ENCODE assay signal across 13 cellular contexts in the genomic region with DNA sequence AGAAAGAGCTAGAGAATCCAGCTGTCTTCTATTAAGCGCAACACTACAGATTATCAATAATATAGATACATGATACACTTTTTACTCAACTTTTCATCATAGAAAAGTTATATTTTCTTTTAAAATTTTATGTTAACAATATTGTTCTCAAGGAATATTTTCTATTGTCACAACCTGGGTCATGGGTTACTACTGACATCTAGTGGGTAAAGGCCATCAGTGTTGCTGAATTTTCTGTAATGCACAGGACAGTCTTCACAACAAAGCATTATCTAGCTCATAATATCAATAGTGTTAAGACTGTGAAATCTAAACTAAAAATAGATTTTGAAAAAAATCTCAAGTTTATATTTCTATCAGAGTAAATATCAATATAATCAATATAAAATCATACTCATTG.
DNase-seq lines count a peak whose midpoint lies in the region; ATAC-seq and TF ChIP-seq lines count a peak whose summit lies in the region.
"Had no signal": no experiment of that assay in that cellular context is flagged by ENCODE, and none has a peak within 500 bp of the region (broad histone marks: within the 10 kb centered on the region; RNA-seq: fewer than 3 reads in every experiment).

No MANE protein-coding gene starts in this region.

- H3K9me3 Mint-ChIP-seq in activated naive CD4-positive, alpha-beta T cell treated with anti-CD3 and anti-CD28 coated beads, Interleukin-2, amount 10 ng/mL, durations not matched to agents 7 days and 5 days, result peaks cover 3% of the 10 kb centered on the region
- peaks cover 6% of the 10 kb centered on the region for H3K9me3 Mint-ChIP-seq in glutamatergic neuron (ENCODE audit: unreplicated experiment)
- H3K9me3 Mint-ChIP-seq: activated T-cell treated with anti-CD3 and anti-CD28 coated beads, Interleukin-2, amount 50 U/mL, for 24 hours had no signal

- no peaks in the 10 kb centered on the region for H3K27me3 Mint-ChIP-seq in activated naive CD4-positive, alpha-beta T cell treated with anti-CD3 and anti-CD28 coated beads, Interleukin-2, amount 10 ng/mL, durations not matched to agents 7 days and 5 days
- H3K27me3 Mint-ChIP-seq in glutamatergic neuron (ENCODE audit: unreplicated experiment), result no peaks in the 10 kb centered on the region

- H3K4me3 ChIP-seq in heart left ventricle (no peak overlapping the region), right atrium auricular region (no peak overlapping the region), OCI-LY7 (ENCODE audit: low read depth, low read length, poor library complexity, severe bottlenecking) (no peak overlapping the region), fibroblast of mammary gland (ENCODE audit: control insufficient read depth, low read depth, low read length) (no peak overlapping the region)
- H3K4me3 ChIP-seq: SJSA1 had no signal

- H3K9me3 ChIP-seq in heart left ventricle (no peaks in the 10 kb centered on the region), right atrium auricular region (no peaks in the 10 kb centered on the region), OCI-LY7 (ENCODE audit: low read length) (no peaks in the 10 kb centered on the region)
- H3K9me3 ChIP-seq: SJSA1 had no signal

- no peaks in the 10 kb centered on the region for H4K20me1 ChIP-seq in OCI-LY7 (ENCODE audit: insufficient read depth, low read length)

- no peak overlapping the region for H2AFZ ChIP-seq in OCI-LY7 (ENCODE audit: low read length)

- H3K4me1 Mint-ChIP-seq in activated naive CD4-positive, alpha-beta T cell treated with anti-CD3 and anti-CD28 coated beads, Interleukin-2, amount 10 ng/mL, durations not matched to agents 7 days and 5 days, result no peaks in the 10 kb centered on the region
- H3K4me1 Mint-ChIP-seq in glutamatergic neuron (ENCODE audit: low read depth, unreplicated experiment), result no peaks in the 10 kb centered on the region

- ATAC-seq in heart left ventricle (no peak), GM21786 (IDR thresholded peaks at IDR 0.05; ENCODE audit: unreplicated experiment) (no peak)

- H3K27ac ChIP-seq in heart left ventricle (no peak overlapping the region), right atrium auricular region (no peak overlapping the region), OCI-LY7 (ENCODE audit: low read depth, low read length, poor library complexity, severe bottlenecking) (no peak overlapping the region)
- H3K27ac ChIP-seq: SJSA1 had no signal

- H3K79me2 ChIP-seq in OCI-LY7 (ENCODE audit: insufficient read depth, low read depth, low read length), result no peaks in the 10 kb centered on the region

- H3K27me3 ChIP-seq in heart left ventricle (no peaks in the 10 kb centered on the region), right atrium auricular region (no peaks in the 10 kb centered on the region)
- H3K27me3 ChIP-seq: SJSA1 had no signal

- no peak overlapping the region for H3K27ac Mint-ChIP-seq in activated naive CD4-positive, alpha-beta T cell treated with anti-CD3 and anti-CD28 coated beads, Interleukin-2, amount 10 ng/mL, durations not matched to agents 7 days and 5 days
- H3K27ac Mint-ChIP-seq in glutamatergic neuron (ENCODE audit: unreplicated experiment), result no peak overlapping the region
- H3K27ac Mint-ChIP-seq: activated T-cell treated with anti-CD3 and anti-CD28 coated beads, Interleukin-2, amount 50 U/mL, for 24 hours had no signal

- POLR2A ChIA-PET in OCI-LY7 (lab: Charles Lee), result no interaction called here

- DNase-seq in heart left ventricle (no peak), right atrium auricular region (ENCODE audit: low spot score) (no peak), OCI-LY7 (ENCODE audit: low spot score) (peak; percentile 16), fibroblast of mammary gland (ENCODE audit: low read depth) (peak; percentile 8), GF-D8 (lab: John Stamatoyannopoulos, UW) (no peak), glutamatergic neuron (no peak)
- no peak for DNase-seq in activated naive CD4-positive, alpha-beta T cell treated with anti-CD3 and anti-CD28 coated beads, Interleukin-2, amount 10 ng/mL, durations not matched to agents 7 days and 5 days
- DNase-seq: activated T-cell treated with anti-CD3 and anti-CD28 coated beads, Interleukin-2, amount 50 U/mL, for 24 hours; DMS79; occipital lobe; stimulated activated CD8-positive, alpha-beta memory T cell treated with anti-CD3 and anti-CD28 coated beads, Interleukin-4, amount 100 ng/mL, for 48 hours had no signal

- 67 to 93% (median 87%) methylated on average over 1 of the region's 1 CpG for WGBS in heart left ventricle, 4 donors

- intact Hi-C loops in heart left ventricle (cut with DNase I), result loop anchor here in 1 of 10 donors (10.0 kb wide), 1 partner anchor 254 kb away; no protein-coding TSS in a partner anchor
- intact Hi-C loops in OCI-LY7 (cut with micrococcal nuclease; ENCODE audit: unreplicated experiment), result no loop called here

- CTCF ChIA-PET in OCI-LY7 (lab: Charles Lee; ENCODE audit: unreplicated experiment), result no interaction called here
- CTCF ChIA-PET in activated naive CD4-positive, alpha-beta T cell treated with anti-CD3 and anti-CD28 coated beads, Interleukin-2, amount 10 ng/mL, durations not matched to agents 7 days and 5 days (lab: Charles Lee), result interaction anchor here (0.6 to 1.0 kb wide), 2 partner anchors 20 to 59 kb away, joined by 3 read pairs; no protein-coding TSS in a partner anchor

- H3K4me3 Mint-ChIP-seq in activated naive CD4-positive, alpha-beta T cell treated with anti-CD3 and anti-CD28 coated beads, Interleukin-2, amount 10 ng/mL, durations not matched to agents 7 days and 5 days, result no peak overlapping the region
- H3K4me3 Mint-ChIP-seq in glutamatergic neuron (ENCODE audit: unreplicated experiment), result no peak overlapping the region
- H3K4me3 Mint-ChIP-seq: activated T-cell treated with anti-CD3 and anti-CD28 coated beads, Interleukin-2, amount 50 U/mL, for 24 hours had no signal

- TF ChIP-seq CTCF in heart left ventricle (IDR thresholded peaks at IDR 0.05) (peak; percentile 19 to 60 (median 44)), right atrium auricular region (IDR thresholded peaks at IDR 0.05) (peak in 1 of 2 donors; percentile 64), OCI-LY7 (conservative IDR thresholded peaks at IDR 0.05; ENCODE audit: low read length) (peak; percentile 82), fibroblast of mammary gland (conservative IDR thresholded peaks at IDR 0.05; ENCODE audit: control insufficient read depth, insufficient read depth, low read depth, low read length) (peak; percentile 46), glutamatergic neuron (IDR thresholded peaks at IDR 0.05; ENCODE audit: partially characterized antibody, unreplicated experiment) (no peak)

- H3K36me3 ChIP-seq in heart left ventricle (no peaks in the 10 kb centered on the region), right atrium auricular region (no peaks in the 10 kb centered on the region), OCI-LY7 (ENCODE audit: insufficient read depth, low read length) (no peaks in the 10 kb centered on the region)
- H3K36me3 ChIP-seq: SJSA1 had no signal

- no peak for TF ChIP-seq POLR2A in heart left ventricle (IDR thresholded peaks at IDR 0.05)

- no peaks in the 10 kb centered on the region for H3K4me1 ChIP-seq in heart left ventricle
- no peaks in the 10 kb centered on the region for H3K4me1 ChIP-seq in right atrium auricular region
- H3K4me1 ChIP-seq in OCI-LY7 (ENCODE audit: insufficient read depth, low read length, poor library complexity, severe bottlenecking), result no peaks in the 10 kb centered on the region
- H3K4me1 ChIP-seq: SJSA1 had no signal

- no peak overlapping the region for H3K4me2 ChIP-seq in OCI-LY7 (ENCODE audit: low read length)

- no TSS peak for BruUV-seq in OCI-LY7 (replicated peaks; lab: Mats Ljungman, UMichigan)

- H3K9me2 ChIP-seq in OCI-LY7 (ENCODE audit: insufficient read depth, low read length), result no peaks in the 10 kb centered on the region

- H3K36me3 Mint-ChIP-seq in activated naive CD4-positive, alpha-beta T cell treated with anti-CD3 and anti-CD28 coated beads, Interleukin-2, amount 10 ng/mL, durations not matched to agents 7 days and 5 days, result no peaks in the 10 kb centered on the region
- H3K36me3 Mint-ChIP-seq in glutamatergic neuron (ENCODE audit: unreplicated experiment), result no peaks in the 10 kb centered on the region

Comparison
In these comparisons a context has a peak if more than half of its experiments do, and no peak if none do; other contexts are left out.
1. DNase-seq: peak in OCI-LY7 (single experiment) and fibroblast of mammary gland (single experiment); none in heart left ventricle (0 of 5), right atrium auricular region (single experiment), activated naive CD4-positive, alpha-beta T cell treated with anti-CD3 and anti-CD28 coated beads, Interleukin-2, amount 10 ng/mL, durations not matched to agents 7 days and 5 days (single experiment), GF-D8 (single experiment) and glutamatergic neuron (single experiment).